ENCODE assay signal across 1 cellular context in the genomic region with DNA sequence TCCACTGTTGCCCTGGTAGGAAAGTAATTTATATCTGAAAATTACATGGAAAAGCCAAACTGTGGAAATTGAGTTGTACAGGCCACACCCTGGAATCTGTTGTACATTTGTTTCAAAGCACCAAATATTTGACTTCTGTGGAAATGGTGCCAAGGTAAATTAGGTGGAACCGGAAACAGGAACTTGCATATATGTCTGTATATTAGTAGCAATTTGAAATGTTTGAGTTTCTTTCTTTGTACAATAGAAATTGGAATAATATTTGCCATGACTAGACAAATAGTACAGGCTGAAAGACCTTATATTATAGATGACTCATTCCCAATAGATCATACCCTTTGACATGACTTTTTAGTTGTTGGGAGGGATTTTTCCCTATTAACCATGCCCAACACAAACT.
A peak's percentile ranks its signal among the peaks of the same experiment; 100 is the strongest.
TF ChIP-seq lines count a peak whose summit lies in the region.

No MANE protein-coding gene starts in this region.

TF ChIP-seq in HepG2, 621 proteins besides CTCF, POLR2A, EP300 and RAD21:
- TF ChIP-seq BATF2 (CRISPR knock-in tag; IDR thresholded peaks at IDR 0.05) (no peak), SOX13 (IDR thresholded peaks at IDR 0.05) (no peak), SOX13 (CRISPR knock-in tag; conservative IDR thresholded peaks at IDR 0.05 in 1 of 2, IDR thresholded peaks at IDR 0.05 in 1 of 2) (peak in 1 of 2 experiments; percentile 24; a peak in 1 of 4 replicates), NR2F6 (IDR thresholded peaks at IDR 0.05) (peak; percentile 29; the same call in 1 of the 2 replicates), NR2F6 (CRISPR knock-in tag; IDR thresholded peaks at IDR 0.05) (no peak)
